In genomic region chr5:98975682-98976407, GRCh38 we compare ENCODE assay signal across 15 cellular contexts. TPM values are rescaled to one million over a fixed set of nuclear protein-coding genes. Genes with fewer than 3 reads are reported as not detected.
DNase-seq lines count a peak whose midpoint lies in the region; ATAC-seq, FAIRE-seq and TF ChIP-seq lines count a peak whose summit lies in the region.
"Had no signal": no experiment of that assay in that cellular context is flagged by ENCODE, and none has a peak within 500 bp of the region (broad histone marks: within the 10 kb centered on the region; RNA-seq: fewer than 3 reads in every experiment).

No MANE protein-coding gene starts in this region.

- FAIRE-seq in urothelium cell line (lab: Jason Lieb, UNC): no peak
- FAIRE-seq in HTR-8/SVneo (lab: Jason Lieb, UNC): no peak
- FAIRE-seq: astrocyte had no signal

- no peak overlapping the region for H3K4ac ChIP-seq in H9 (ENCODE audit: low read depth, low read length)

- H3K27me3 Mint-ChIP-seq in T-helper 17 cell (no peaks in the 10 kb centered on the region), H9 (ENCODE audit: low read depth) (peaks cover 3% of the 10 kb centered on the region; the same call in 1 of the 2 replicates)

- no peaks in the 10 kb centered on the region for H3K23me2 ChIP-seq in H9 (ENCODE audit: insufficient read length, low read depth, low read length, poor library complexity, severe bottlenecking)

- no peaks in the 10 kb centered on the region for H3K4me1 ChIP-seq in H9 (ENCODE audit: insufficient read depth, low read length)

- H3K27ac Mint-ChIP-seq in T-helper 17 cell (peak overlapping the region; percentile 34), H9 (no peak overlapping the region)
- H3K27ac Mint-ChIP-seq: endodermal cell; T-helper 1 cell treated with Interleukin-12 subunit alpha and Interleukin-12 subunit beta and Interleukin-4 antibody, amounts not matched to agents 30 μg/mL and 1 μg/mL, for 36 hours had no signal

- peak; percentile 97 for ATAC-seq in GM18505 (IDR thresholded peaks at IDR 0.05; ENCODE audit: unreplicated experiment)
- peak; percentile 90 for ATAC-seq in GM21381 (IDR thresholded peaks at IDR 0.05; ENCODE audit: unreplicated experiment)
- peak; percentile 92 for ATAC-seq in HG03060 (IDR thresholded peaks at IDR 0.05; ENCODE audit: low read depth, unreplicated experiment)
- peak; percentile 58 for ATAC-seq in T-helper 17 cell

- no peak overlapping the region for H3K18ac ChIP-seq in H9 (ENCODE audit: insufficient read length, low read depth, low read length)

- H3K79me2 ChIP-seq in H9 (ENCODE audit: insufficient read depth, low read length): no peaks in the 10 kb centered on the region

- no peak for TF ChIP-seq CTCF in H9 (conservative IDR thresholded peaks at IDR 0.05)

- DNase-seq in T-helper 17 cell: no peak
- DNase-seq in urothelium cell line (ENCODE audit: low spot score): no peak
- DNase-seq in HTR-8/SVneo (ENCODE audit: insufficient read length, low spot score): no peak
- no peak for DNase-seq in H9
- DNase-seq in anterior cingulate cortex (lab: John Stamatoyannopoulos, UW): no peak
- DNase-seq: activated CD8-positive, alpha-beta memory T cell treated with anti-CD3 and anti-CD28 coated beads for 24 hours; endodermal cell; NCI-H1105 treated with DMSO at 0.1 percent for 48 hours; NK-92 treated with Interleukin-12 subunit alpha and Interleukin-12 subunit beta, amount 100 ng/mL, for 24 hours had no signal

- H2BK12ac ChIP-seq in H9 (ENCODE audit: insufficient read length, low read depth, low read length): no peak overlapping the region

- H3K56ac ChIP-seq in H9 (ENCODE audit: insufficient read length, low read depth, low read length): no peak overlapping the region

- no peaks in the 10 kb centered on the region for H3K27me3 ChIP-seq in H9 (ENCODE audit: insufficient read depth, low read length)

- no peak overlapping the region for H4K5ac ChIP-seq in H9 (ENCODE audit: insufficient read length, low read depth, low read length)

- H3T11ph ChIP-seq in H9 (ENCODE audit: low read length): no peak overlapping the region

- H2BK120ac ChIP-seq in H9 (ENCODE audit: low read depth, low read length, poor library complexity, severe bottlenecking): no peak overlapping the region

- H3K79me1 ChIP-seq in H9 (ENCODE audit: insufficient read depth, low read depth, low read length, poor library complexity, severe bottlenecking): no peaks in the 10 kb centered on the region

- H3K4me1 Mint-ChIP-seq in T-helper 17 cell (peaks cover 12% of the 10 kb centered on the region), H9 (no peaks in the 10 kb centered on the region)

- H3K9ac ChIP-seq in H9 (ENCODE audit: extremely low read depth, insufficient read length, low read length): no peak overlapping the region

- no peak overlapping the region for H2AFZ ChIP-seq in H9 (ENCODE audit: low read length)

- no peak for TF ChIP-seq POLR2A in GM18505 (IDR thresholded peaks at IDR 0.05; ENCODE audit: borderline replicate concordance, extremely low read depth, insufficient read depth, insufficient read length)

- H3K9me3 ChIP-seq in T-helper 17 cell (ENCODE audit: control insufficient read depth, low read length, poor library complexity, severe bottlenecking) (no peaks in the 10 kb centered on the region), H9 (ENCODE audit: control insufficient read depth, low read depth, low read length) (no peaks in the 10 kb centered on the region)

- no peak overlapping the region for H3K27ac ChIP-seq in H9 (ENCODE audit: insufficient read length, low read depth, low read length)

- no peak overlapping the region for H2BK15ac ChIP-seq in H9 (ENCODE audit: low read depth, low read length)

- H4K20me1 ChIP-seq in H9 (ENCODE audit: control insufficient read depth, insufficient read depth, insufficient read length): no peaks in the 10 kb centered on the region

- no peak overlapping the region for H3K23ac ChIP-seq in H9 (ENCODE audit: insufficient read length, low read depth, low read length)

- H3K4me3 Mint-ChIP-seq in T-helper 17 cell (no peak overlapping the region), H9 (no peak overlapping the region)
- H3K4me3 Mint-ChIP-seq: endodermal cell; T-helper 1 cell treated with Interleukin-12 subunit alpha and Interleukin-12 subunit beta and Interleukin-4 antibody, amounts not matched to agents 30 μg/mL and 1 μg/mL, for 36 hours had no signal

- H3K4me2 ChIP-seq in H9 (ENCODE audit: insufficient read depth, insufficient read length, low read length): no peak overlapping the region

- H3K14ac ChIP-seq in H9 (ENCODE audit: insufficient read depth, low read length): no peak overlapping the region

- no peak overlapping the region for H2BK20ac ChIP-seq in H9 (ENCODE audit: low read depth, low read length, poor library complexity, severe bottlenecking)

- no peak overlapping the region for H4K91ac ChIP-seq in H9 (ENCODE audit: insufficient read length, low read depth, low read length)

- no peak overlapping the region for H2BK5ac ChIP-seq in H9 (ENCODE audit: insufficient read length, low read length)

- H3K9me3 Mint-ChIP-seq in H9: no peaks in the 10 kb centered on the region
- H3K9me3 Mint-ChIP-seq: CD8-positive, alpha-beta memory T cell; endodermal cell; T-helper 1 cell treated with Interleukin-12 subunit alpha and Interleukin-12 subunit beta and Interleukin-4 antibody, amounts not matched to agents 30 μg/mL and 1 μg/mL, for 36 hours had no signal

- H3K36me3 Mint-ChIP-seq in T-helper 17 cell (ENCODE audit: low read depth) (peaks cover 5% of the 10 kb centered on the region), H9 (ENCODE audit: insufficient read depth in 1 of 3, low read depth in 3 of 3) (no peaks in the 10 kb centered on the region)

- WGBS in H9 (ENCODE audit: extremely low coverage, insufficient read length, low lambda C conversion rate): no CpG with 5 or more reads among the region's 4 CpGs

- H4K8ac ChIP-seq in H9 (replicated peaks; ENCODE audit: insufficient read length, low read depth, low read length): no peak overlapping the region

- H2AK5ac ChIP-seq in H9 (ENCODE audit: insufficient read length, low read length): no peak overlapping the region

RNA-seq across cellular contexts. Expression of gene CHD1, which starts 47.0 kb away (rescaled TPM):
- total RNA-seq in T-helper 17 cell (100 to 1,000 TPM; 170 to 199 TPM), H9 (2021) (62.7 and 63.5 TPM in 2 replicates)
